Comparison of ENCODE assay signal across 1 cellular context in genomic region chr12:120013659-120014380, GRCh38.
TF ChIP-seq lines count a peak whose summit lies in the region.

No MANE protein-coding gene starts in this region.

TF ChIP-seq in HepG2, 621 proteins besides CTCF, POLR2A, EP300 and RAD21 (continued from another document and continues in another):
- TF ChIP-seq HNF1A (IDR thresholded peaks at IDR 0.05; ENCODE audit: low read depth) (no peak), HNF1A (CRISPR knock-in tag; IDR thresholded peaks at IDR 0.05; ENCODE audit: borderline replicate concordance) (no peak), TBX2 (CRISPR knock-in tag; IDR thresholded peaks at IDR 0.05; ENCODE audit: borderline replicate concordance) (peak; percentile 54; the same call in 1 of the 2 replicates), UBTF (CRISPR knock-in tag; IDR thresholded peaks at IDR 0.05) (no peak), SSRP1 (CRISPR knock-in tag; IDR thresholded peaks at IDR 0.05) (no peak), ZNF441 (CRISPR knock-in tag; IDR thresholded peaks at IDR 0.05; ENCODE audit: borderline replicate concordance) (no peak), MAFG (CRISPR knock-in tag; IDR thresholded peaks at IDR 0.05) (no peak), TBP (CRISPR knock-in tag; IDR thresholded peaks at IDR 0.05) (no peak), ATF1 (CRISPR knock-in tag; IDR thresholded peaks at IDR 0.05) (0 out of 2 replicates have a peak, but pooled peaks have one; percentile 12), ZNF615 (CRISPR knock-in tag; IDR thresholded peaks at IDR 0.05; ENCODE audit: borderline replicate concordance) (no peak), XBP1 (CRISPR knock-in tag; IDR thresholded peaks at IDR 0.05) (no peak), SATB2 (CRISPR knock-in tag; IDR thresholded peaks at IDR 0.05) (no peak), HMGXB4 (CRISPR knock-in tag; IDR thresholded peaks at IDR 0.05; ENCODE audit: borderline replicate concordance in 1 of 2, low read depth in 1 of 2) (no peak), SUZ12 (IDR thresholded peaks at IDR 0.05; ENCODE audit: low read depth, low read length) (no peak), NPAS2 (CRISPR knock-in tag; IDR thresholded peaks at IDR 0.05; ENCODE audit: borderline replicate concordance) (no peak), PRDM4 (CRISPR knock-in tag; IDR thresholded peaks at IDR 0.05; ENCODE audit: borderline replicate concordance) (no peak), HCFC1 (IDR thresholded peaks at IDR 0.05; ENCODE audit: low read depth, low read length) (no peak), ZBTB43 (CRISPR knock-in tag; conservative IDR thresholded peaks at IDR 0.05) (no peak), ZKSCAN8 (CRISPR knock-in tag; IDR thresholded peaks at IDR 0.05; ENCODE audit: borderline replicate concordance) (no peak), SKI (IDR thresholded peaks at IDR 0.05; ENCODE audit: partially characterized antibody) (peak; percentile 66), DMAP1 (CRISPR knock-in tag; IDR thresholded peaks at IDR 0.05) (no peak), GABPA (IDR thresholded peaks at IDR 0.05; ENCODE audit: low read depth, low read length) (no peak), GABPA (CRISPR knock-in tag; IDR thresholded peaks at IDR 0.05; ENCODE audit: low read depth) (peak; percentile 35; the same call in 1 of the 2 replicates), KLF15 (CRISPR knock-in tag; IDR thresholded peaks at IDR 0.05; ENCODE audit: borderline replicate concordance) (no peak), HOXA3 (CRISPR knock-in tag; IDR thresholded peaks at IDR 0.05) (no peak), NFIB (CRISPR knock-in tag; IDR thresholded peaks at IDR 0.05; ENCODE audit: borderline replicate concordance) (no peak), ZSCAN25 (CRISPR knock-in tag; IDR thresholded peaks at IDR 0.05) (no peak), FOXK2 (IDR thresholded peaks at IDR 0.05) (no peak), RFXAP (CRISPR knock-in tag; IDR thresholded peaks at IDR 0.05; ENCODE audit: borderline replicate concordance) (no peak), ISL2 (CRISPR knock-in tag; IDR thresholded peaks at IDR 0.05) (no peak), HOMEZ (CRISPR knock-in tag; IDR thresholded peaks at IDR 0.05; ENCODE audit: low read depth) (peak; percentile 80; the same call in 1 of the 2 replicates), TFE3 (CRISPR knock-in tag; IDR thresholded peaks at IDR 0.05) (no peak), SNAPC5 (CRISPR knock-in tag; IDR thresholded peaks at IDR 0.05; ENCODE audit: borderline replicate concordance) (no peak), ZNF235 (CRISPR knock-in tag; IDR thresholded peaks at IDR 0.05; ENCODE audit: borderline replicate concordance) (no peak), THAP11 (CRISPR knock-in tag; IDR thresholded peaks at IDR 0.05) (no peak), JUNB (CRISPR knock-in tag; IDR thresholded peaks at IDR 0.05; ENCODE audit: borderline replicate concordance) (peak; percentile 81; the same call in 1 of the 2 replicates), MBD4 (IDR thresholded peaks at IDR 0.05; ENCODE audit: borderline replicate concordance, low read length) (no peak), ZNF234 (CRISPR knock-in tag; conservative IDR thresholded peaks at IDR 0.05) (no peak), TOE1 (CRISPR knock-in tag; IDR thresholded peaks at IDR 0.05) (no peak), ZNF704 (CRISPR knock-in tag; IDR thresholded peaks at IDR 0.05; ENCODE audit: borderline replicate concordance) (no peak), PCBP2 (optimal IDR thresholded peaks at IDR 0.05; ENCODE audit: low read depth, low read length, poor library complexity, severe bottlenecking) (no peak), HNRNPK (IDR thresholded peaks at IDR 0.05; ENCODE audit: low read depth, low read length, poor library complexity, severe bottlenecking) (no peak), FOXC1 (CRISPR knock-in tag; IDR thresholded peaks at IDR 0.05; ENCODE audit: borderline replicate concordance) (no peak), ZNF207 (IDR thresholded peaks at IDR 0.05; ENCODE audit: borderline replicate concordance) (no peak), FOSL1 (CRISPR knock-in tag; IDR thresholded peaks at IDR 0.05; ENCODE audit: borderline replicate concordance) (peak; percentile 88), HNRNPH1 (optimal IDR thresholded peaks at IDR 0.05; ENCODE audit: low read depth, low read length) (no peak), JUN (CRISPR knock-in tag; IDR thresholded peaks at IDR 0.05) (no peak), ZFP36L1 (CRISPR knock-in tag; IDR thresholded peaks at IDR 0.05) (no peak), SIX4 (CRISPR knock-in tag; IDR thresholded peaks at IDR 0.05) (0 out of 2 replicates have a peak, but pooled peaks have one; percentile 20), ZNF232 (CRISPR knock-in tag; IDR thresholded peaks at IDR 0.05; ENCODE audit: borderline replicate concordance) (no peak), RBFOX2 (IDR thresholded peaks at IDR 0.05; ENCODE audit: low read depth, low read length) (no peak), XRCC5 (optimal IDR thresholded peaks at IDR 0.05; ENCODE audit: low read length) (no peak), ZNF879 (CRISPR knock-in tag; IDR thresholded peaks at IDR 0.05) (no peak), ZNF562 (CRISPR knock-in tag; IDR thresholded peaks at IDR 0.05; ENCODE audit: borderline replicate concordance) (no peak), ZSCAN31 (CRISPR knock-in tag; IDR thresholded peaks at IDR 0.05; ENCODE audit: low read depth) (no peak), CREM (IDR thresholded peaks at IDR 0.05) (no peak), CREM (CRISPR knock-in tag; IDR thresholded peaks at IDR 0.05) (no peak), SPEN (CRISPR knock-in tag; IDR thresholded peaks at IDR 0.05; ENCODE audit: low read depth) (no peak), ZNF354B (CRISPR knock-in tag; IDR thresholded peaks at IDR 0.05) (no peak)
